10 cellular contexts compared by ENCODE assay signal in the genomic region with DNA sequence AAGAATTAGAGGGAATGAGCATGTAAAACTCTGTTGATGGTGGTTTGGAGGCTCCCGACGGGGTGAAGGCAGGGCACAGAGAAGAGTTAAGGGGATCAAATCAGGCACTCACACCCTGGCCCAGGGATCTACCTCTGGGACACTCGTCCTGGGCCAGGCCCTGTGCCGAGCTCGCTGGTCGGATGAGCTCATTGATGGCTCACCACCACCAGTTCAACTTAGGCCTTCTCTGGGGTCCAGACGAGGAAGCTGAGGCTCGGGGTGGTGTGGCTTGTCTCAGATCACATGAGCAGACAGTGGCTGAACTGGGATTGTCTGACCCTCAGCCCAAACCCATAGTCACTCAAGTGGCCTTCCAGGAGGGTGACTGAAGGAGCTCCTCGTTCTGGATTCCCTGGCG. TPM values are rescaled to one million over a fixed set of nuclear protein-coding genes. Genes with fewer than 3 reads are reported as not detected.
A peak's percentile ranks its signal among the peaks of the same experiment; 100 is the strongest.
DNase-seq lines count a peak whose midpoint lies in the region; ATAC-seq lines count a peak whose summit lies in the region.
"Had no signal": no experiment of that assay in that cellular context is flagged by ENCODE, and none has a peak within 500 bp of the region (broad histone marks: within the 10 kb centered on the region; RNA-seq: fewer than 3 reads in every experiment).

No MANE protein-coding gene starts in this region.

- no peaks in the 10 kb centered on the region for H3K36me3 ChIP-seq in stomach smooth muscle (ENCODE audit: control insufficient read depth in 2 of 2, insufficient read depth in 2 of 2, low read length in 2 of 2)

- H3K9ac ChIP-seq in stomach smooth muscle (ENCODE audit: low read length in 2 of 2) = peak overlapping the region; percentile 58 to 73

- H3K36me3 Mint-ChIP-seq in activated T-cell treated with anti-CD3 and anti-CD28 coated beads, Interleukin-2, amount 50 U/mL, for 4 hours (ENCODE audit: insufficient read depth) = peaks cover 9% of the 10 kb centered on the region
- peaks cover 12 to 29% of the 10 kb centered on the region in 2 donors for H3K36me3 Mint-ChIP-seq in activated naive CD4-positive, alpha-beta T cell treated with anti-CD3 and anti-CD28 coated beads, Interleukin-2, amount 50 U/mL, for 72 hours

- H3K4me3 ChIP-seq in iPS-18c (ENCODE audit: insufficient read depth, low read depth, low read length) = peak overlapping the region; percentile 100
- H3K4me3 ChIP-seq in stomach smooth muscle (ENCODE audit: low read length in 2 of 2) = peak overlapping the region; percentile 52 to 83

- H3K4me1 Mint-ChIP-seq in activated T-cell treated with anti-CD3 and anti-CD28 coated beads, Interleukin-2, amount 50 U/mL, for 4 hours (ENCODE audit: low read depth) = peaks cover 63% of the 10 kb centered on the region

- peaks cover 41% of the 10 kb centered on the region for H3K4me1 ChIP-seq in stomach smooth muscle (ENCODE audit: control insufficient read depth, insufficient read depth, low read length)

- DNase-seq in activated T-cell treated with anti-CD3 and anti-CD28 coated beads, Interleukin-2, amount 50 U/mL, for 4 hours = no peak
- DNase-seq in activated T-cell treated with anti-CD3 and anti-CD28 coated beads, Interleukin-2, amount 50 U/mL, for 1 hour = no peak
- DNase-seq in activated naive CD4-positive, alpha-beta T cell treated with anti-CD3 and anti-CD28 coated beads, Interleukin-2, amount 50 U/mL, for 72 hours (ENCODE audit: low spot score in 2 of 2) = no peak
- no peak for DNase-seq in NCI-H748 (lab: John Stamatoyannopoulos, UW; ENCODE audit: unreplicated experiment)
- no peak for DNase-seq in central memory CD4-positive, alpha-beta T cell
- DNase-seq: hypothalamus, MM.1S had no signal

- H3K27me3 Mint-ChIP-seq in activated T-cell treated with anti-CD3 and anti-CD28 coated beads, Interleukin-2, amount 50 U/mL, for 4 hours (ENCODE audit: low read depth) = no peaks in the 10 kb centered on the region

- no peak overlapping the region for H3K27ac ChIP-seq in stomach smooth muscle (ENCODE audit: low read length)

- peak overlapping the region; percentile 86 for H3K4me3 Mint-ChIP-seq in activated T-cell treated with anti-CD3 and anti-CD28 coated beads, Interleukin-2, amount 50 U/mL, for 4 hours

- no peak for ATAC-seq in activated T-cell treated with anti-CD3 and anti-CD28 coated beads, Interleukin-2, amount 50 U/mL, for 4 hours
- ATAC-seq in activated naive CD4-positive, alpha-beta T cell treated with anti-CD3 and anti-CD28 coated beads, Interleukin-2, amount 50 U/mL, for 72 hours = no peak
- ATAC-seq in GM21528 (IDR thresholded peaks at IDR 0.05; ENCODE audit: low FRiP score, unreplicated experiment) = no peak

- H3K9me3 ChIP-seq in iPS-18c (ENCODE audit: control insufficient read depth, insufficient read depth, low read length) = peaks cover 3% of the 10 kb centered on the region
- H3K9me3 ChIP-seq in stomach smooth muscle (ENCODE audit: control insufficient read depth in 2 of 2, low read length in 2 of 2) = no peaks in the 10 kb centered on the region

- H3K9me3 Mint-ChIP-seq in activated T-cell treated with anti-CD3 and anti-CD28 coated beads, Interleukin-2, amount 50 U/mL, for 4 hours = no peaks in the 10 kb centered on the region
- H3K9me3 Mint-ChIP-seq in activated naive CD4-positive, alpha-beta T cell treated with anti-CD3 and anti-CD28 coated beads, Interleukin-2, amount 50 U/mL, for 72 hours = no peaks in the 10 kb centered on the region

- peak overlapping the region; percentile 44 to 51 for H3K27ac Mint-ChIP-seq in activated naive CD4-positive, alpha-beta T cell treated with anti-CD3 and anti-CD28 coated beads, Interleukin-2, amount 50 U/mL, for 72 hours

- H3K27me3 ChIP-seq in stomach smooth muscle (ENCODE audit: control insufficient read depth in 1 of 2, insufficient read depth in 2 of 2, low read length in 2 of 2) = no peaks in the 10 kb centered on the region

RNA-seq across cellular contexts. Expression of a gene that starts 1.6 kb away (rescaled TPM):
- total RNA-seq in activated T-cell treated with anti-CD3 and anti-CD28 coated beads, Interleukin-2, amount 50 U/mL, for 4 hours = 100 to 1,000 TPM; 127 to 137 (median 134) TPM
- total RNA-seq in activated naive CD4-positive, alpha-beta T cell treated with anti-CD3 and anti-CD28 coated beads, Interleukin-2, amount 50 U/mL, for 72 hours = 10 to 100 TPM; 56.0 to 67.0 TPM

RNA-seq across cellular contexts. Expression of a gene that starts 3.1 kb away (rescaled TPM):
- total RNA-seq in activated T-cell treated with anti-CD3 and anti-CD28 coated beads, Interleukin-2, amount 50 U/mL, for 4 hours = 100 to 1,000 TPM; 240 to 248 (median 246) TPM
- 10 to 100 TPM; 65.5 to 82.4 TPM for total RNA-seq in activated naive CD4-positive, alpha-beta T cell treated with anti-CD3 and anti-CD28 coated beads, Interleukin-2, amount 50 U/mL, for 72 hours

RNA-seq across cellular contexts. Expression of a gene that starts 17.0 kb away (rescaled TPM):
- total RNA-seq in activated T-cell treated with anti-CD3 and anti-CD28 coated beads, Interleukin-2, amount 50 U/mL, for 4 hours = 1 to 10 TPM; 1.9 to 3.0 (median 2.9) TPM
- 1 to 10 TPM in 1 of 2 donors, under 1 TPM in 1; 0.71 to 3.2 TPM for total RNA-seq in activated naive CD4-positive, alpha-beta T cell treated with anti-CD3 and anti-CD28 coated beads, Interleukin-2, amount 50 U/mL, for 72 hours

RNA-seq across cellular contexts. Expression of a gene that starts 30.5 kb away (rescaled TPM):
- 10 to 100 TPM; 64.5 to 66.0 (median 65.4) TPM for total RNA-seq in activated T-cell treated with anti-CD3 and anti-CD28 coated beads, Interleukin-2, amount 50 U/mL, for 4 hours
- 10 to 100 TPM; 67.2 to 77.1 TPM for total RNA-seq in activated naive CD4-positive, alpha-beta T cell treated with anti-CD3 and anti-CD28 coated beads, Interleukin-2, amount 50 U/mL, for 72 hours

RNA-seq across cellular contexts. Expression of a gene that starts 30.6 kb away (rescaled TPM):
- 100 to 1,000 TPM in 2 of 3 donors, 10 to 100 TPM in 1; 99.4 to 113 (median 110) TPM for total RNA-seq in activated T-cell treated with anti-CD3 and anti-CD28 coated beads, Interleukin-2, amount 50 U/mL, for 4 hours
- 100 to 1,000 TPM; 111 to 174 TPM for total RNA-seq in activated naive CD4-positive, alpha-beta T cell treated with anti-CD3 and anti-CD28 coated beads, Interleukin-2, amount 50 U/mL, for 72 hours
